ENCODE assay signal across 9 cellular contexts in genomic region chr10:100345570-100346330, GRCh38. TPM values are rescaled to one million over a fixed set of nuclear protein-coding genes. Genes with fewer than 3 reads are reported as not detected.
DNase-seq lines count a peak whose midpoint lies in the region; ATAC-seq and TF ChIP-seq lines count a peak whose summit lies in the region.
"Had no signal": no experiment of that assay in that cellular context is flagged by ENCODE, and none has a peak within 500 bp of the region (broad histone marks: within the 10 kb centered on the region; RNA-seq: fewer than 3 reads in every experiment).

No MANE protein-coding gene starts in this region.

- no peaks in the 10 kb centered on the region for H3K9me3 ChIP-seq in DOHH2 (ENCODE audit: control insufficient read depth, insufficient read depth, low read length)

- peak; percentile 34 for DNase-seq in NB4 (ENCODE audit: low read depth)
- DNase-seq in myocyte (ENCODE audit: low read depth), result peak; percentile 68
- no peak for DNase-seq in T1000 (lab: John Stamatoyannopoulos, UW)
- no peak for DNase-seq in posterior cingulate gyrus
- no peak for DNase-seq in stimulated activated CD4-positive, alpha-beta T cell treated with anti-CD3 and anti-CD28 coated beads, Interleukin-2, amount 100 ng/mL, for 24 hours

- peaks cover 38% of the 10 kb centered on the region for H3K36me3 ChIP-seq in DOHH2 (ENCODE audit: control insufficient read depth, low read length)

- no peaks in the 10 kb centered on the region for H3K9me2 ChIP-seq in DOHH2 (replicated peaks; ENCODE audit: control insufficient read depth, low read length)

- no peaks in the 10 kb centered on the region for H3K27me3 ChIP-seq in DOHH2 (ENCODE audit: control insufficient read depth, low read length)

- no peak for TF ChIP-seq POLR2A in NB4 (IDR thresholded peaks at IDR 0.05; ENCODE audit: extremely low read depth, insufficient read length)

- intact Hi-C loops in posterior cingulate gyrus (cut with DNase I), result loop anchor here (2.0 to 10.0 kb wide), 2 partner anchors 27 to 179 kb away; partner anchors contain the start of gene NDUFB8

- peaks cover 26% of the 10 kb centered on the region for H4K20me1 ChIP-seq in DOHH2 (ENCODE audit: control insufficient read depth, insufficient read depth, low read depth, low read length)

- H3K27ac ChIP-seq in DOHH2 (ENCODE audit: low read depth, low read length) (peak overlapping the region; percentile 82), cingulate gyrus (ENCODE audit: low read depth, low read length) (peak overlapping the region; percentile 84)

- peaks cover 52% of the 10 kb centered on the region for H3K79me2 ChIP-seq in DOHH2 (ENCODE audit: control insufficient read depth, low read length)

- H3K4me3 ChIP-seq in DOHH2 (ENCODE audit: low read length) (peak overlapping the region; percentile 90), NB4 (ENCODE audit: low read depth, low read length) (peak overlapping the region; percentile 94)

- H3F3A ChIP-seq in DOHH2 (ENCODE audit: control insufficient read depth, insufficient read depth), result peaks cover 9% of the 10 kb centered on the region

- H3K4me1 ChIP-seq in DOHH2 (ENCODE audit: control insufficient read depth, low read length), result peaks cover 69% of the 10 kb centered on the region

- H3K4me2 ChIP-seq in DOHH2 (ENCODE audit: low read length), result peak overlapping the region; percentile 95

- ATAC-seq in HG02642 (IDR thresholded peaks at IDR 0.05; ENCODE audit: poor library complexity, unreplicated experiment), result no peak

- TF ChIP-seq CTCF in DOHH2 (IDR thresholded peaks at IDR 0.05; ENCODE audit: low read depth, low read length, poor library complexity, severe bottlenecking) (no peak), NB4 (IDR thresholded peaks at IDR 0.05; ENCODE audit: low read depth, low read length) (no peak)

RNA-seq across cellular contexts. Expression of gene SCD, which starts 1.3 kb away (rescaled TPM):
- total RNA-seq in myocyte, result 502 and 937 TPM in 2 replicates
- polyA plus RNA-seq in myocyte (2012), result 327 TPM

RNA-seq across cellular contexts. Expression of gene PKD2L1, which starts 15.7 kb away (rescaled TPM):
- total RNA-seq in myocyte, result 0.13 TPM in 1 of 2 replicates, not detected in the other
- polyA plus RNA-seq in myocyte (2012), result not detected
- total RNA-seq: activated CD8-positive, alpha-beta memory T cell treated with anti-CD3 and anti-CD28 coated beads for 36 hours had no signal

RNA-seq across cellular contexts. Expression of gene BLOC1S2, which starts 59.3 kb away (rescaled TPM):
- 70.5 TPM in 2 replicates for total RNA-seq in myocyte
- 72.2 TPM for polyA plus RNA-seq in myocyte (2012)

Comparison
In these comparisons a context has a peak if more than half of its experiments do, and no peak if none do; other contexts are left out.
1. DNase-seq: peak in NB4 (single experiment) and myocyte (single experiment); none in T1000 (single experiment), posterior cingulate gyrus (0 of 10) and stimulated activated CD4-positive, alpha-beta T cell treated with anti-CD3 and anti-CD28 coated beads, Interleukin-2, amount 100 ng/mL, for 24 hours (0 of 2).